In the genomic region with DNA sequence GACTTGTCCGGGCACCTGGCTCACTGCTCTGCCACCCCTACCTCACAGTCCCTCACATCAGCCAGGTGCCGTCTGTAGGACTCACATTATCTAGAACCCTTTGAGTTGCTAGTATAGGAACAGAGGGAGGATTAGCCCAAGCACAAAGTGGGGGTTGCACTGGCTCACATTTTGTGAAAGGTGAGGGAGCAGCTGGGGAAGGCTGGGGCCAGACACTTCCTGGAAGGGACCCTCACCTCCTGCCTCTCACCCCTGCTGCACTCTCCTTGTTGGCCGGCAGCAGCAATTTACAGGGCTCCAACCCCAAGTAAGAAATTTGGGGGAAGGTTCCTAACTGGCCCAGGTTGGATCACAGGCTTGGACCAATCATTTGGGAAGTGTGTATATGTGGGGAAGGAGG, we compare ENCODE assay signal across 27 cellular contexts.
"Had no signal": no experiment of that assay in that cellular context is flagged by ENCODE, and none has a peak within 500 bp of the region (broad histone marks: within the 10 kb centered on the region; RNA-seq: fewer than 3 reads in every experiment).

No MANE protein-coding gene starts in this region.

- H3K27ac Mint-ChIP-seq: neural progenitor cell; progenitor cell of endocrine pancreas; stimulated activated effector memory CD8-positive, alpha-beta T cell treated with anti-CD3 and anti-CD28 coated beads, Interleukin-12 subunit alpha, Interleukin-12 subunit beta, amount 100 ng/mL, for 72 hours; stimulated activated naive B cell treated with anti-CD40 and anti-IgM and Interleukin-4, amounts not matched to agents 10 μg/mL and 1 μg/mL and 100 μg/mL, for 72 hours; stimulated activated naive CD8-positive, alpha-beta T cell treated with anti-CD3 and anti-CD28 coated beads, Interleukin-15, Interleukin-2, amounts not matched to agents 100 ng/mL and 50 ng/mL, for 24 hours had no signal

- H3K4me1 ChIP-seq: neural progenitor cell, parathyroid adenoma, psoas muscle, right lobe of liver, sigmoid colon, stomach, thyroid gland, upper lobe of left lung had no signal

- H3K4me3 ChIP-seq: neural progenitor cell, ovary, psoas muscle, right lobe of liver, sigmoid colon, stomach, thoracic aorta, thyroid gland, tibial nerve, upper lobe of left lung had no signal

- H3K27me3 Mint-ChIP-seq: naive thymus-derived CD8-positive, alpha-beta T cell; stimulated activated naive B cell treated with anti-CD40 and anti-IgM and Interleukin-4, amounts not matched to agents 10 μg/mL and 1 μg/mL and 100 μg/mL, for 72 hours; stimulated activated naive CD8-positive, alpha-beta T cell treated with anti-CD3 and anti-CD28 coated beads, Interleukin-15, Interleukin-2, amounts not matched to agents 100 ng/mL and 50 ng/mL, for 24 hours had no signal

- ATAC-seq: naive thymus-derived CD8-positive, alpha-beta T cell; natural killer cell treated with Interleukin-12 subunit alpha and Interleukin-12 subunit beta and Interleukin-15 and Interleukin-18, amount 100 ng/mL, for 72 hours; psoas muscle; right cardiac atrium; right lobe of liver; stimulated activated effector memory CD8-positive, alpha-beta T cell treated with anti-CD3 and anti-CD28 coated beads, Interleukin-12 subunit alpha, Interleukin-12 subunit beta, amount 100 ng/mL, for 72 hours; stimulated activated naive B cell treated with anti-CD40 and anti-IgM and Interleukin-4, amounts not matched to agents 10 μg/mL and 1 μg/mL and 100 μg/mL, for 72 hours had no signal

- H3K36me3 ChIP-seq: neural progenitor cell, ovary, right lobe of liver, sigmoid colon, stomach, thoracic aorta, thyroid gland, tibial nerve, upper lobe of left lung had no signal

- H3K36me3 Mint-ChIP-seq: naive thymus-derived CD8-positive, alpha-beta T cell; natural killer cell treated with Interleukin-12 subunit alpha and Interleukin-12 subunit beta and Interleukin-15 and Interleukin-18, amount 100 ng/mL, for 72 hours; neural progenitor cell; stimulated activated effector memory CD8-positive, alpha-beta T cell treated with anti-CD3 and anti-CD28 coated beads, Interleukin-12 subunit alpha, Interleukin-12 subunit beta, amount 100 ng/mL, for 72 hours; stimulated activated naive B cell treated with anti-CD40 and anti-IgM and Interleukin-4, amounts not matched to agents 10 μg/mL and 1 μg/mL and 100 μg/mL, for 72 hours had no signal

- H3K4me1 Mint-ChIP-seq: neural progenitor cell; stimulated activated naive B cell treated with anti-CD40 and anti-IgM and Interleukin-4, amounts not matched to agents 10 μg/mL and 1 μg/mL and 100 μg/mL, for 72 hours had no signal

- H3K9me3 Mint-ChIP-seq: natural killer cell treated with Interleukin-12 subunit alpha and Interleukin-12 subunit beta and Interleukin-15 and Interleukin-18, amount 100 ng/mL, for 72 hours; stimulated activated effector memory CD8-positive, alpha-beta T cell treated with anti-CD3 and anti-CD28 coated beads, Interleukin-12 subunit alpha, Interleukin-12 subunit beta, amount 100 ng/mL, for 72 hours; stimulated activated naive B cell treated with anti-CD40 and anti-IgM and Interleukin-4, amounts not matched to agents 10 μg/mL and 1 μg/mL and 100 μg/mL, for 72 hours; stimulated activated naive CD8-positive, alpha-beta T cell treated with anti-CD3 and anti-CD28 coated beads, Interleukin-15, Interleukin-2, amounts not matched to agents 100 ng/mL and 50 ng/mL, for 24 hours had no signal

- H3K27ac ChIP-seq: neural progenitor cell, ovary, parathyroid adenoma, psoas muscle, right lobe of liver, sigmoid colon, stomach, thoracic aorta, thyroid gland, tibial nerve, upper lobe of left lung had no signal

- H3K9me3 ChIP-seq: ovary, psoas muscle, right lobe of liver, sigmoid colon, stomach, thoracic aorta, thyroid gland, tibial nerve, upper lobe of left lung had no signal

- DNase-seq: naive thymus-derived CD8-positive, alpha-beta T cell; occipital lobe; ovary; psoas muscle; right cardiac atrium; right lobe of liver; sigmoid colon; small intestine; stimulated activated CD4-positive, alpha-beta T cell treated with anti-CD3 and anti-CD28 coated beads, Interleukin-15, amount 100 ng/mL, for 24 hours; stimulated activated CD4-positive, alpha-beta T cell treated with anti-CD3 and anti-CD28 coated beads, Interleukin-2, amount 100 ng/mL, for 24 hours; stimulated activated CD4-positive, alpha-beta T cell treated with anti-CD3 and anti-CD28 coated beads, Interleukin-2, amount 100 ng/mL, for 48 hours; stimulated activated CD4-positive, alpha-beta T cell treated with anti-CD3 and anti-CD28 coated beads, Interleukin-4, amount 100 ng/mL, for 24 hours; stimulated activated naive B cell treated with anti-CD40 and anti-IgM and Interleukin-4, amounts not matched to agents 10 μg/mL and 1 μg/mL and 100 μg/mL, for 72 hours; stimulated activated naive CD4-positive, alpha-beta T cell treated with Interleukin-2 at 50 U/mL for 16 hours; stomach; thyroid gland; trophoblast cell; upper lobe of left lung had no signal

- H3K4me3 Mint-ChIP-seq: naive thymus-derived CD8-positive, alpha-beta T cell; natural killer cell treated with Interleukin-12 subunit alpha and Interleukin-12 subunit beta and Interleukin-15 and Interleukin-18, amount 100 ng/mL, for 72 hours; neural progenitor cell; stimulated activated effector memory CD8-positive, alpha-beta T cell treated with anti-CD3 and anti-CD28 coated beads, Interleukin-12 subunit alpha, Interleukin-12 subunit beta, amount 100 ng/mL, for 72 hours; stimulated activated naive B cell treated with anti-CD40 and anti-IgM and Interleukin-4, amounts not matched to agents 10 μg/mL and 1 μg/mL and 100 μg/mL, for 72 hours; stimulated activated naive CD8-positive, alpha-beta T cell treated with anti-CD3 and anti-CD28 coated beads, Interleukin-15, Interleukin-2, amounts not matched to agents 100 ng/mL and 50 ng/mL, for 24 hours had no signal

- FAIRE-seq: small intestine, urothelium cell line had no signal

- H3K27me3 ChIP-seq: neural progenitor cell, ovary, right lobe of liver, sigmoid colon, stomach, thyroid gland, tibial nerve, upper lobe of left lung had no signal
